ENCODE assay signal across 13 cellular contexts in genomic region chr2:26652361-26653041, GRCh38. TPM values are rescaled to one million over a fixed set of nuclear protein-coding genes. Genes with fewer than 3 reads are reported as not detected.
A peak's percentile ranks its signal among the peaks of the same experiment; 100 is the strongest.
DNase-seq lines count a peak whose midpoint lies in the region; ATAC-seq and TF ChIP-seq lines count a peak whose summit lies in the region.
"Had no signal": no experiment of that assay in that cellular context is flagged by ENCODE, and none has a peak within 500 bp of the region (broad histone marks: within the 10 kb centered on the region; RNA-seq: fewer than 3 reads in every experiment).

No MANE protein-coding gene starts in this region.

- no peak for TF ChIP-seq CTCF in mucosa of descending colon (IDR thresholded peaks at IDR 0.05)
- no peak for TF ChIP-seq CTCF in upper lobe of right lung (IDR thresholded peaks at IDR 0.05)

- H3K4me1 ChIP-seq in mucosa of descending colon (ENCODE audit: low read depth), result no peaks in the 10 kb centered on the region
- H3K4me1 ChIP-seq in upper lobe of right lung, result peaks cover 15% of the 10 kb centered on the region

- H3K4me3 ChIP-seq in mucosa of descending colon, result no peak overlapping the region
- H3K4me3 ChIP-seq in upper lobe of right lung, result no peak overlapping the region
- H3K4me3 ChIP-seq: tibial artery had no signal

- no peaks in the 10 kb centered on the region for H3K36me3 ChIP-seq in mucosa of descending colon (ENCODE audit: low read depth)
- H3K36me3 ChIP-seq in upper lobe of right lung, result no peaks in the 10 kb centered on the region
- H3K36me3 ChIP-seq: tibial artery had no signal

- H3K27ac ChIP-seq in upper lobe of right lung, result peak overlapping the region; percentile 63
- H3K27ac ChIP-seq: tibial artery had no signal

- H3K9me3 ChIP-seq in mucosa of descending colon, result no peaks in the 10 kb centered on the region
- no peaks in the 10 kb centered on the region for H3K9me3 ChIP-seq in upper lobe of right lung
- H3K9me3 ChIP-seq: tibial artery had no signal

- intact Hi-C loops in mucosa of descending colon (cut with DNase I, micrococcal nuclease) (no loop called here), upper lobe of right lung (cut with DNase I) (no loop called here)

- no peaks in the 10 kb centered on the region for H3K27me3 ChIP-seq in upper lobe of right lung
- H3K27me3 ChIP-seq: tibial artery had no signal

- DNase-seq in NCI-H82 (lab: John Stamatoyannopoulos, UW), result peak; percentile 27
- no peak for DNase-seq in NCI-H82 treated with DMSO at 0.1 percent for 48 hours (lab: John Stamatoyannopoulos, UW; ENCODE audit: unreplicated experiment)
- peak; percentile 39 for DNase-seq in ecto neural progenitor cell (ENCODE audit: low spot score)
- DNase-seq in mucosa of descending colon, result peak in 1 of 3 donors; percentile 22
- peak; percentile 42 for DNase-seq in upper lobe of right lung
- DNase-seq in amniotic stem cell (lab: John Stamatoyannopoulos, UW), result no peak
- DNase-seq: activated CD4-positive, alpha-beta T cell treated with anti-CD3 and anti-CD28 coated beads, Interleukin-2, amount 50 U/mL, for 48 hours; activated naive CD8-positive, alpha-beta T cell treated with anti-CD3 and anti-CD28 coated beads, Interleukin-2, amount 10 ng/mL, durations not matched to agents 7 days and 5 days; KBM-7; occipital lobe had no signal

- ATAC-seq in mucosa of descending colon (peak; percentile 37), upper lobe of right lung (peak; percentile 28), HG02588 (IDR thresholded peaks at IDR 0.05; ENCODE audit: unreplicated experiment) (no peak), GM21723 (IDR thresholded peaks at IDR 0.05; ENCODE audit: unreplicated experiment) (no peak)

RNA-seq across cellular contexts. Expression of gene CIB4, which starts 11.3 kb away (rescaled TPM):
- total RNA-seq in mucosa of descending colon, result under 1 TPM in 1 of 3 donors, not detected in 2; 0.60 TPM
- total RNA-seq in upper lobe of right lung, result not detected
- total RNA-seq: activated naive CD8-positive, alpha-beta T cell treated with anti-CD3 and anti-CD28 coated beads, Interleukin-2, amount 10 ng/mL, durations not matched to agents 7 days and 5 days; occipital lobe had no signal

RNA-seq across cellular contexts. Expression of gene KCNK3, which starts 40.0 kb away (rescaled TPM):
- 10 to 100 TPM in 1 of 3 donors, under 1 TPM in 2; 0.64 to 11.0 (median 0.92) TPM for total RNA-seq in mucosa of descending colon
- 25.4 TPM for total RNA-seq in upper lobe of right lung
- total RNA-seq: activated naive CD8-positive, alpha-beta T cell treated with anti-CD3 and anti-CD28 coated beads, Interleukin-2, amount 10 ng/mL, durations not matched to agents 7 days and 5 days had no signal

Comparison
In these comparisons a context has a peak if more than half of its experiments do, and no peak if none do; other contexts are left out.
1. DNase-seq: peak in NCI-H82 (single experiment), ecto neural progenitor cell (single experiment) and upper lobe of right lung (single experiment); none in NCI-H82 treated with DMSO at 0.1 percent for 48 hours (single experiment) and amniotic stem cell (single experiment).
2. ATAC-seq: peak in mucosa of descending colon (single experiment) and upper lobe of right lung (single experiment); none in HG02588 (single experiment) and GM21723 (single experiment).